ENCODE assay signal across 1 cellular context in the genomic region with DNA sequence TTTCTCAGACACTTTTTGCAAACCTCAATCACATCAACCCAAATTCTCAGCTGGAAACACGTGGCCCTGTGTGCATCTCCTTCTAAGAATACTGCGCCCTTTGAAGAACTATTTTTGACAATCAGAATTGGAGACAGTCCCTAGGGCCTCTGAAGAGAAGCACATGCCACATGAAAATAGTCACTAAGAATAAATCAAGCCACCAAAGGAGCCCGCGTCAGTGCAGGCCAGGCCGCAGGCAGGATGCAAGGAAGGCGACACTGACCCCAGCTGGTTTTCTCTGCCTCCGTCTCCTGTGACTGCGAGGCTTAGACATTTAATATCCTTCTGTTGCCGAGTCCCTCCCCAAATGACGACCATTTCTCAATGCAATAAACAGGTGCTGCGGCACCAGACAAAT.
TF ChIP-seq lines count a peak whose summit lies in the region.

No MANE protein-coding gene starts in this region.

TF ChIP-seq in WTC11, 78 proteins besides CTCF, POLR2A, EP300 and RAD21 (continued from another document):
- TF ChIP-seq, protein P1, sequence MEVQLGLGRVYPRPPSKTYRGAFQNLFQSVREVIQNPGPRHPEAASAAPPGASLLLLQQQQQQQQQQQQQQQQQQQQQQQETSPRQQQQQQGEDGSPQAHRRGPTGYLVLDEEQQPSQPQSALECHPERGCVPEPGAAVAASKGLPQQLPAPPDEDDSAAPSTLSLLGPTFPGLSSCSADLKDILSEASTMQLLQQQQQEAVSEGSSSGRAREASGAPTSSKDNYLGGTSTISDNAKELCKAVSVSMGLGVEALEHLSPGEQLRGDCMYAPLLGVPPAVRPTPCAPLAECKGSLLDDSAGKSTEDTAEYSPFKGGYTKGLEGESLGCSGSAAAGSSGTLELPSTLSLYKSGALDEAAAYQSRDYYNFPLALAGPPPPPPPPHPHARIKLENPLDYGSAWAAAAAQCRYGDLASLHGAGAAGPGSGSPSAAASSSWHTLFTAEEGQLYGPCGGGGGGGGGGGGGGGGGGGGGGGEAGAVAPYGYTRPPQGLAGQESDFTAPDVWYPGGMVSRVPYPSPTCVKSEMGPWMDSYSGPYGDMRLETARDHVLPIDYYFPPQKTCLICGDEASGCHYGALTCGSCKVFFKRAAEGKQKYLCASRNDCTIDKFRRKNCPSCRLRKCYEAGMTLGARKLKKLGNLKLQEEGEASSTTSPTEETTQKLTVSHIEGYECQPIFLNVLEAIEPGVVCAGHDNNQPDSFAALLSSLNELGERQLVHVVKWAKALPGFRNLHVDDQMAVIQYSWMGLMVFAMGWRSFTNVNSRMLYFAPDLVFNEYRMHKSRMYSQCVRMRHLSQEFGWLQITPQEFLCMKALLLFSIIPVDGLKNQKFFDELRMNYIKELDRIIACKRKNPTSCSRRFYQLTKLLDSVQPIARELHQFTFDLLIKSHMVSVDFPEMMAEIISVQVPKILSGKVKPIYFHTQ (CRISPR knock-in tag; IDR thresholded peaks at IDR 0.05): no peak
- no peak for TF ChIP-seq IRF2 (CRISPR knock-in tag; IDR thresholded peaks at IDR 0.05; ENCODE audit: borderline replicate concordance, low read depth)
- TF ChIP-seq, protein P2, sequence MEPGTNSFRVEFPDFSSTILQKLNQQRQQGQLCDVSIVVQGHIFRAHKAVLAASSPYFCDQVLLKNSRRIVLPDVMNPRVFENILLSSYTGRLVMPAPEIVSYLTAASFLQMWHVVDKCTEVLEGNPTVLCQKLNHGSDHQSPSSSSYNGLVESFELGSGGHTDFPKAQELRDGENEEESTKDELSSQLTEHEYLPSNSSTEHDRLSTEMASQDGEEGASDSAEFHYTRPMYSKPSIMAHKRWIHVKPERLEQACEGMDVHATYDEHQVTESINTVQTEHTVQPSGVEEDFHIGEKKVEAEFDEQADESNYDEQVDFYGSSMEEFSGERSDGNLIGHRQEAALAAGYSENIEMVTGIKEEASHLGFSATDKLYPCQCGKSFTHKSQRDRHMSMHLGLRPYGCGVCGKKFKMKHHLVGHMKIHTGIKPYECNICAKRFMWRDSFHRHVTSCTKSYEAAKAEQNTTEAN (CRISPR knock-in tag; IDR thresholded peaks at IDR 0.05): no peak
- TF ChIP-seq, protein P3, sequence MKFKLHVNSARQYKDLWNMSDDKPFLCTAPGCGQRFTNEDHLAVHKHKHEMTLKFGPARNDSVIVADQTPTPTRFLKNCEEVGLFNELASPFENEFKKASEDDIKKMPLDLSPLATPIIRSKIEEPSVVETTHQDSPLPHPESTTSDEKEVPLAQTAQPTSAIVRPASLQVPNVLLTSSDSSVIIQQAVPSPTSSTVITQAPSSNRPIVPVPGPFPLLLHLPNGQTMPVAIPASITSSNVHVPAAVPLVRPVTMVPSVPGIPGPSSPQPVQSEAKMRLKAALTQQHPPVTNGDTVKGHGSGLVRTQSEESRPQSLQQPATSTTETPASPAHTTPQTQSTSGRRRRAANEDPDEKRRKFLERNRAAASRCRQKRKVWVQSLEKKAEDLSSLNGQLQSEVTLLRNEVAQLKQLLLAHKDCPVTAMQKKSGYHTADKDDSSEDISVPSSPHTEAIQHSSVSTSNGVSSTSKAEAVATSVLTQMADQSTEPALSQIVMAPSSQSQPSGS (CRISPR knock-in tag; IDR thresholded peaks at IDR 0.05; ENCODE audit: borderline replicate concordance, low read depth): no peak
- no peak for TF ChIP-seq OVOL2 (CRISPR knock-in tag; IDR thresholded peaks at IDR 0.05; ENCODE audit: borderline replicate concordance)
- TF ChIP-seq NFYB (CRISPR knock-in tag; conservative IDR thresholded peaks at IDR 0.05; ENCODE audit: low read depth): no peak
- no peak for TF ChIP-seq NR1H2 (CRISPR knock-in tag; IDR thresholded peaks at IDR 0.05)
- no peak for TF ChIP-seq CBFB (CRISPR knock-in tag; IDR thresholded peaks at IDR 0.05; ENCODE audit: low read depth)
- TF ChIP-seq, protein P4, sequence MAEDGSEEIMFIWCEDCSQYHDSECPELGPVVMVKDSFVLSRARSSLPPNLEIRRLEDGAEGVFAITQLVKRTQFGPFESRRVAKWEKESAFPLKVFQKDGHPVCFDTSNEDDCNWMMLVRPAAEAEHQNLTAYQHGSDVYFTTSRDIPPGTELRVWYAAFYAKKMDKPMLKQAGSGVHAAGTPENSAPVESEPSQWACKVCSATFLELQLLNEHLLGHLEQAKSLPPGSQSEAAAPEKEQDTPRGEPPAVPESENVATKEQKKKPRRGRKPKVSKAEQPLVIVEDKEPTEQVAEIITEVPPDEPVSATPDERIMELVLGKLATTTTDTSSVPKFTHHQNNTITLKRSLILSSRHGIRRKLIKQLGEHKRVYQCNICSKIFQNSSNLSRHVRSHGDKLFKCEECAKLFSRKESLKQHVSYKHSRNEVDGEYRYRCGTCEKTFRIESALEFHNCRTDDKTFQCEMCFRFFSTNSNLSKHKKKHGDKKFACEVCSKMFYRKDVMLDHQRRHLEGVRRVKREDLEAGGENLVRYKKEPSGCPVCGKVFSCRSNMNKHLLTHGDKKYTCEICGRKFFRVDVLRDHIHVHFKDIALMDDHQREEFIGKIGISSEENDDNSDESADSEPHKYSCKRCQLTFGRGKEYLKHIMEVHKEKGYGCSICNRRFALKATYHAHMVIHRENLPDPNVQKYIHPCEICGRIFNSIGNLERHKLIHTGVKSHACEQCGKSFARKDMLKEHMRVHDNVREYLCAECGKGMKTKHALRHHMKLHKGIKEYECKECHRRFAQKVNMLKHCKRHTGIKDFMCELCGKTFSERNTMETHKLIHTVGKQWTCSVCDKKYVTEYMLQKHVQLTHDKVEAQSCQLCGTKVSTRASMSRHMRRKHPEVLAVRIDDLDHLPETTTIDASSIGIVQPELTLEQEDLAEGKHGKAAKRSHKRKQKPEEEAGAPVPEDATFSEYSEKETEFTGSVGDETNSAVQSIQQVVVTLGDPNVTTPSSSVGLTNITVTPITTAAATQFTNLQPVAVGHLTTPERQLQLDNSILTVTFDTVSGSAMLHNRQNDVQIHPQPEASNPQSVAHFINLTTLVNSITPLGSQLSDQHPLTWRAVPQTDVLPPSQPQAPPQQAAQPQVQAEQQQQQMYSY (CRISPR knock-in tag; IDR thresholded peaks at IDR 0.05): no peak
- no peak for TF ChIP-seq PRRX2 (CRISPR knock-in tag; IDR thresholded peaks at IDR 0.05)
- TF ChIP-seq, protein P5, sequence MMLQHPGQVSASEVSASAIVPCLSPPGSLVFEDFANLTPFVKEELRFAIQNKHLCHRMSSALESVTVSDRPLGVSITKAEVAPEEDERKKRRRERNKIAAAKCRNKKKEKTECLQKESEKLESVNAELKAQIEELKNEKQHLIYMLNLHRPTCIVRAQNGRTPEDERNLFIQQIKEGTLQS (CRISPR knock-in tag; conservative IDR thresholded peaks at IDR 0.05): no peak
- TF ChIP-seq, protein P6, sequence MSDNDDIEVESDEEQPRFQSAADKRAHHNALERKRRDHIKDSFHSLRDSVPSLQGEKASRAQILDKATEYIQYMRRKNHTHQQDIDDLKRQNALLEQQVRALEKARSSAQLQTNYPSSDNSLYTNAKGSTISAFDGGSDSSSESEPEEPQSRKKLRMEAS (CRISPR knock-in tag; IDR thresholded peaks at IDR 0.05): no peak
- TF ChIP-seq, protein P7, sequence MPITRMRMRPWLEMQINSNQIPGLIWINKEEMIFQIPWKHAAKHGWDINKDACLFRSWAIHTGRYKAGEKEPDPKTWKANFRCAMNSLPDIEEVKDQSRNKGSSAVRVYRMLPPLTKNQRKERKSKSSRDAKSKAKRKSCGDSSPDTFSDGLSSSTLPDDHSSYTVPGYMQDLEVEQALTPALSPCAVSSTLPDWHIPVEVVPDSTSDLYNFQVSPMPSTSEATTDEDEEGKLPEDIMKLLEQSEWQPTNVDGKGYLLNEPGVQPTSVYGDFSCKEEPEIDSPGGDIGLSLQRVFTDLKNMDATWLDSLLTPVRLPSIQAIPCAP (CRISPR knock-in tag; IDR thresholded peaks at IDR 0.05): no peak
